22 cellular contexts compared by ENCODE assay signal in genomic region chr2:228725031-228725430, GRCh38.
"Had no signal": no experiment of that assay in that cellular context is flagged by ENCODE, and none has a peak within 500 bp of the region (broad histone marks: within the 10 kb centered on the region; RNA-seq: fewer than 3 reads in every experiment).

No MANE protein-coding gene starts in this region.

- DNase-seq: colonic mucosa; cortex of kidney; dermis blood vessel endothelial cell; dorsolateral prefrontal cortex; effector CD4-positive, alpha-beta T cell; effector CD8-positive, alpha-beta T cell; effector memory CD4-positive, alpha-beta T cell; effector memory CD8-positive, alpha-beta T cell; endodermal cell; erythroblast; esophagus squamous epithelium; foreskin fibroblast; foreskin keratinocyte; foreskin melanocyte; gastrocnemius medialis; glutamatergic neuron; heart left ventricle; heart right ventricle had no signal

- H3K4me1 ChIP-seq: colonic mucosa, esophagus muscularis mucosa, esophagus squamous epithelium, gastrocnemius medialis, gastroesophageal sphincter, heart left ventricle, heart right ventricle had no signal

- H3K36me3 ChIP-seq: colonic mucosa, esophagus muscularis mucosa, esophagus squamous epithelium, gastrocnemius medialis, gastroesophageal sphincter, heart left ventricle, heart right ventricle had no signal

- H3K4me3 ChIP-seq: colonic mucosa, coronary artery, dorsolateral prefrontal cortex, esophagus muscularis mucosa, esophagus squamous epithelium, gastrocnemius medialis, gastroesophageal sphincter, heart left ventricle, heart right ventricle had no signal

- H3K9me3 ChIP-seq: colonic mucosa, esophagus squamous epithelium, gastrocnemius medialis had no signal

- H3K27ac ChIP-seq: colonic mucosa, coronary artery, dorsolateral prefrontal cortex, epithelial cell of prostate, esophagus muscularis mucosa, esophagus squamous epithelium, foreskin keratinocyte, gastrocnemius medialis, gastroesophageal sphincter, heart left ventricle, heart right ventricle had no signal

- H3K27me3 ChIP-seq: colonic mucosa, esophagus muscularis mucosa, esophagus squamous epithelium, foreskin keratinocyte, gastrocnemius medialis, gastroesophageal sphincter, heart left ventricle, heart right ventricle had no signal
